ENCODE assay signal across 29 cellular contexts in genomic region chr22:50447576-50448551, GRCh38. TPM values are rescaled to one million over a fixed set of nuclear protein-coding genes. Genes with fewer than 3 reads are reported as not detected.
DNase-seq lines count a peak whose midpoint lies in the region; ATAC-seq and TF ChIP-seq lines count a peak whose summit lies in the region.
"Had no signal": no experiment of that assay in that cellular context is flagged by ENCODE, and none has a peak within 500 bp of the region (broad histone marks: within the 10 kb centered on the region; RNA-seq: fewer than 3 reads in every experiment).

No MANE protein-coding gene starts in this region.

- H2BK15ac ChIP-seq in IMR-90 (ENCODE audit: low read depth, low read length), result no peak overlapping the region

- no peak overlapping the region for H3K4ac ChIP-seq in IMR-90 (ENCODE audit: low read depth, low read length)

- H3K27ac ChIP-seq in IMR-90 (ENCODE audit: insufficient read depth, low read length), result no peak overlapping the region
- no peak overlapping the region for H3K27ac ChIP-seq in endodermal cell (ENCODE audit: low read depth, low read length)

- no peak overlapping the region for H4K5ac ChIP-seq in IMR-90 (ENCODE audit: low read depth, low read length)

- peaks cover 33% of the 10 kb centered on the region for H3K36me3 Mint-ChIP-seq in activated CD8-positive, alpha-beta memory T cell treated with anti-CD3 and anti-CD28 coated beads, Interleukin-2, amount 10 ng/mL, durations not matched to agents 7 days and 5 days
- H3K36me3 Mint-ChIP-seq in endodermal cell (ENCODE audit: low read depth), result peaks cover 55% of the 10 kb centered on the region
- H3K36me3 Mint-ChIP-seq in natural killer cell treated with Interleukin-12 subunit alpha and Interleukin-12 subunit beta and Interleukin-15 and Interleukin-18, amount 100 ng/mL, for 72 hours, result peaks cover 19% of the 10 kb centered on the region
- H3K36me3 Mint-ChIP-seq in activated T-helper 2 cell treated with anti-CD3 and anti-CD28 coated beads, Interferon-gamma antibody, Interleukin-2, Interleukin-4, amounts not matched to agents 10 μg/mL and 5 μg/mL and 100 μg/mL, durations not matched to agents 14 hours and 24 hours and 36 hours (ENCODE audit: low read depth), result peaks cover 46% of the 10 kb centered on the region

- H3K4me2 ChIP-seq in IMR-90 (ENCODE audit: low read depth, low read length), result no peak overlapping the region

- H3K56ac ChIP-seq in IMR-90 (ENCODE audit: extremely low read depth, insufficient read depth, low read length), result no peak overlapping the region

- H3K27me3 Mint-ChIP-seq in activated CD8-positive, alpha-beta memory T cell treated with anti-CD3 and anti-CD28 coated beads, Interleukin-2, amount 10 ng/mL, durations not matched to agents 7 days and 5 days, result no peaks in the 10 kb centered on the region
- no peaks in the 10 kb centered on the region for H3K27me3 Mint-ChIP-seq in endodermal cell (ENCODE audit: insufficient read depth)
- H3K27me3 Mint-ChIP-seq in natural killer cell treated with Interleukin-12 subunit alpha and Interleukin-12 subunit beta and Interleukin-15 and Interleukin-18, amount 100 ng/mL, for 72 hours, result no peaks in the 10 kb centered on the region
- H3K27me3 Mint-ChIP-seq in activated T-helper 2 cell treated with anti-CD3 and anti-CD28 coated beads, Interferon-gamma antibody, Interleukin-2, Interleukin-4, amounts not matched to agents 10 μg/mL and 5 μg/mL and 100 μg/mL, durations not matched to agents 14 hours and 24 hours and 36 hours (ENCODE audit: low read depth), result no peaks in the 10 kb centered on the region
- H3K27me3 Mint-ChIP-seq: dendritic cell treated with granulocyte-macrophage colony-stimulating factor and Interleukin-4, amounts not matched to agents 40 ng/mL and 50 ng/mL, for 4 days; stimulated activated naive CD8-positive, alpha-beta T cell treated with anti-CD3 and anti-CD28 coated beads, Interleukin-15, Interleukin-2, amounts not matched to agents 100 ng/mL and 50 ng/mL, for 24 hours had no signal

- no TSS peak for BruUV-seq in IMR-90 (replicated peaks; lab: Mats Ljungman, UMichigan)

- H3K4me1 Mint-ChIP-seq in activated CD8-positive, alpha-beta memory T cell treated with anti-CD3 and anti-CD28 coated beads, Interleukin-2, amount 10 ng/mL, durations not matched to agents 7 days and 5 days, result peaks cover 26% of the 10 kb centered on the region
- H3K4me1 Mint-ChIP-seq in endodermal cell, result no peaks in the 10 kb centered on the region
- peaks cover 27 to 28% of the 10 kb centered on the region in 2 donors for H3K4me1 Mint-ChIP-seq in natural killer cell treated with Interleukin-12 subunit alpha and Interleukin-12 subunit beta and Interleukin-15 and Interleukin-18, amount 100 ng/mL, for 72 hours (ENCODE audit: low read depth in 2 of 2)
- peaks cover 2% of the 10 kb centered on the region for H3K4me1 Mint-ChIP-seq in activated T-helper 2 cell treated with anti-CD3 and anti-CD28 coated beads, Interferon-gamma antibody, Interleukin-2, Interleukin-4, amounts not matched to agents 10 μg/mL and 5 μg/mL and 100 μg/mL, durations not matched to agents 14 hours and 24 hours and 36 hours (ENCODE audit: low read depth)

- no peak overlapping the region for H3K23ac ChIP-seq in IMR-90 (ENCODE audit: low read depth, low read length)

- H4K8ac ChIP-seq in IMR-90 (ENCODE audit: low read depth in 2 of 2, low read length in 2 of 2), result no peak overlapping the region

- no peaks in the 10 kb centered on the region for H3K27me3 ChIP-seq in IMR-90 (ENCODE audit: control insufficient read depth, insufficient read depth, low read length)
- no peaks in the 10 kb centered on the region for H3K27me3 ChIP-seq in endodermal cell (ENCODE audit: control insufficient read depth, insufficient read depth, low read length, poor library complexity, severe bottlenecking)

- H4K20me1 ChIP-seq in IMR-90 (ENCODE audit: insufficient read depth, low read length), result peaks cover 28% of the 10 kb centered on the region

- POLR2A ChIA-PET in IMR-90 (lab: Charles Lee; ENCODE audit: unreplicated experiment), result no interaction called here

- TF ChIP-seq CTCF in IMR-90 (conservative IDR thresholded peaks at IDR 0.05; ENCODE audit: low read depth, low read length), result no peak
- TF ChIP-seq CTCF in endodermal cell (conservative IDR thresholded peaks at IDR 0.05), result no peak

- no peak for ATAC-seq in activated CD8-positive, alpha-beta memory T cell treated with anti-CD3 and anti-CD28 coated beads, Interleukin-2, amount 10 ng/mL, durations not matched to agents 7 days and 5 days
- no peak for ATAC-seq in IMR-90 (ENCODE audit: low read depth)
- peak; percentile 58 to 60 for ATAC-seq in natural killer cell treated with Interleukin-12 subunit alpha and Interleukin-12 subunit beta and Interleukin-15 and Interleukin-18, amount 100 ng/mL, for 72 hours
- ATAC-seq: GM12878 had no signal

- dilution Hi-C loops in IMR-90 (cut with HindIII; ENCODE audit: low sequenced_read_pairs, unreplicated experiment), result no loop called here

- WGBS in IMR-90 (ENCODE audit: extremely low coverage in 2 of 2, insufficient read length in 1 of 2), 2 experiments, result 100% methylated on average over 4 of the region's 27 CpGs; no CpG with 5 or more reads in 1 of the 2 experiments
- 96 to 98% methylated on average over 14 to 27 of the region's 27 CpGs for WGBS in endodermal cell (ENCODE audit: insufficient coverage in 1 of 2, insufficient read length in 1 of 2), 2 experiments

- H4K91ac ChIP-seq in IMR-90 (ENCODE audit: insufficient read depth, low read depth, low read length), result no peak overlapping the region

- intact Hi-C loops in IMR-90 (cut with micrococcal nuclease), result no loop called here
- intact Hi-C loops in activated T-helper 2 cell treated with anti-CD3 and anti-CD28 coated beads, Interferon-gamma antibody, Interleukin-2, Interleukin-4, amounts not matched to agents 10 μg/mL and 5 μg/mL and 100 μg/mL, durations not matched to agents 14 hours and 24 hours and 36 hours (cut with micrococcal nuclease), result no loop called here

- H2BK20ac ChIP-seq in IMR-90 (ENCODE audit: low read depth, low read length), result no peak overlapping the region

- no peak overlapping the region for H2AFZ ChIP-seq in IMR-90 (replicated peaks; ENCODE audit: low read length, poor library complexity)

- H3K36me3 ChIP-seq in IMR-90 (ENCODE audit: control insufficient read depth, insufficient read depth, low read length) (peaks cover 47% of the 10 kb centered on the region), endodermal cell (ENCODE audit: control insufficient read depth, insufficient read depth, low read length) (peaks cover 43% of the 10 kb centered on the region)

- no peak for TF ChIP-seq RAD21 in IMR-90 (IDR thresholded peaks at IDR 0.05; ENCODE audit: low read length)

- H2BK120ac ChIP-seq in IMR-90 (ENCODE audit: low read depth, low read length), result no peak overlapping the region

- peaks cover 3 to 16% of the 10 kb centered on the region in 2 experiments; a peak in 1 of 4 replicates for H3K79me1 ChIP-seq in IMR-90 (ENCODE audit: low read depth in 1 of 2, low read length in 2 of 2)

- H3K4me3 ChIP-seq in IMR-90 (ENCODE audit: insufficient read depth, low read depth, low read length), result no peak overlapping the region
- H3K4me3 ChIP-seq in endodermal cell (ENCODE audit: low read length), result no peak overlapping the region
- H3K4me3 ChIP-seq: GM12878 had no signal

- H2AK9ac ChIP-seq in IMR-90 (replicated peaks; ENCODE audit: low read depth, low read length, poor library complexity), result peak overlapping the region; percentile 39

- H3K27ac Mint-ChIP-seq in activated CD8-positive, alpha-beta memory T cell treated with anti-CD3 and anti-CD28 coated beads, Interleukin-2, amount 10 ng/mL, durations not matched to agents 7 days and 5 days, result peak overlapping the region; percentile 57
- peak overlapping the region; percentile 36 for H3K27ac Mint-ChIP-seq in endodermal cell
- H3K27ac Mint-ChIP-seq in natural killer cell treated with Interleukin-12 subunit alpha and Interleukin-12 subunit beta and Interleukin-15 and Interleukin-18, amount 100 ng/mL, for 72 hours, result peak overlapping the region; percentile 66 to 85
- H3K27ac Mint-ChIP-seq in activated T-helper 2 cell treated with anti-CD3 and anti-CD28 coated beads, Interferon-gamma antibody, Interleukin-2, Interleukin-4, amounts not matched to agents 10 μg/mL and 5 μg/mL and 100 μg/mL, durations not matched to agents 14 hours and 24 hours and 36 hours, result no peak overlapping the region
- H3K27ac Mint-ChIP-seq: dendritic cell treated with granulocyte-macrophage colony-stimulating factor and Interleukin-4, amounts not matched to agents 40 ng/mL and 50 ng/mL, for 4 days; stimulated activated naive CD8-positive, alpha-beta T cell treated with anti-CD3 and anti-CD28 coated beads, Interleukin-15, Interleukin-2, amounts not matched to agents 100 ng/mL and 50 ng/mL, for 24 hours had no signal

- in situ Hi-C loops in IMR-90 (cut with MboI; ENCODE audit: low sequenced_read_pairs), result no loop called here

- no peak overlapping the region for H3K14ac ChIP-seq in IMR-90 (replicated peaks; ENCODE audit: low read depth, low read length)

- no peak for TF ChIP-seq POLR2A in IMR-90 (IDR thresholded peaks at IDR 0.05; ENCODE audit: low read depth, low read length)

- H3K18ac ChIP-seq in IMR-90 (ENCODE audit: low read depth, low read length), result no peak overlapping the region

- no peaks in the 10 kb centered on the region for H3K9me3 Mint-ChIP-seq in activated CD8-positive, alpha-beta memory T cell treated with anti-CD3 and anti-CD28 coated beads, Interleukin-2, amount 10 ng/mL, durations not matched to agents 7 days and 5 days (ENCODE audit: low read depth)
- H3K9me3 Mint-ChIP-seq in endodermal cell, result no peaks in the 10 kb centered on the region
- no peaks in the 10 kb centered on the region for H3K9me3 Mint-ChIP-seq in natural killer cell treated with Interleukin-12 subunit alpha and Interleukin-12 subunit beta and Interleukin-15 and Interleukin-18, amount 100 ng/mL, for 72 hours
- H3K9me3 Mint-ChIP-seq in activated T-helper 2 cell treated with anti-CD3 and anti-CD28 coated beads, Interferon-gamma antibody, Interleukin-2, Interleukin-4, amounts not matched to agents 10 μg/mL and 5 μg/mL and 100 μg/mL, durations not matched to agents 14 hours and 24 hours and 36 hours, result no peaks in the 10 kb centered on the region
- H3K9me3 Mint-ChIP-seq: activated T-helper 1 cell treated with anti-CD3 and anti-CD28 coated beads, Interleukin-12 subunit alpha, Interleukin-12 subunit beta, Interleukin-2, Interleukin-4 antibody, amounts not matched to agents 30 ng/mL and 10 ng/mL and 1 ng/mL, durations not matched to agents 14 hours and 24 hours and 36 hours; dendritic cell treated with granulocyte-macrophage colony-stimulating factor and Interleukin-4, amounts not matched to agents 40 ng/mL and 50 ng/mL, for 4 days; stimulated activated naive CD8-positive, alpha-beta T cell treated with anti-CD3 and anti-CD28 coated beads, Interleukin-15, Interleukin-2, amounts not matched to agents 100 ng/mL and 50 ng/mL, for 24 hours had no signal

- H3K9ac ChIP-seq in IMR-90 (ENCODE audit: low read depth, low read length), result no peak overlapping the region
- H3K9ac ChIP-seq in endodermal cell (ENCODE audit: extremely low read depth, low read length, poor library complexity, severe bottlenecking), result no peak overlapping the region

- no peaks in the 10 kb centered on the region for H3K9me1 ChIP-seq in IMR-90 (ENCODE audit: insufficient read depth, low read length)

- no peak for DNase-seq in activated CD8-positive, alpha-beta memory T cell treated with anti-CD3 and anti-CD28 coated beads, Interleukin-2, amount 10 ng/mL, durations not matched to agents 7 days and 5 days
- DNase-seq in activated CD8-positive, alpha-beta memory T cell treated with anti-CD3 and anti-CD28 coated beads for 24 hours, result no peak
- no peak for DNase-seq in IMR-90
- DNase-seq in endodermal cell, result no peak
- DNase-seq in natural killer cell treated with Interleukin-12 subunit alpha and Interleukin-12 subunit beta and Interleukin-15 and Interleukin-18, amount 100 ng/mL, for 72 hours (ENCODE audit: low spot score), result peak; percentile 56
- no peak for DNase-seq in SK-N-DZ (ENCODE audit: low spot score)
- DNase-seq in cerebellar cortex (ENCODE audit: low spot score), result no peak
- no peak for DNase-seq in activated T-helper 2 cell treated with anti-CD3 and anti-CD28 coated beads, Interferon-gamma antibody, Interleukin-2, Interleukin-4, amounts not matched to agents 10 μg/mL and 5 μg/mL and 100 μg/mL, durations not matched to agents 14 hours and 24 hours and 36 hours (ENCODE audit: low spot score)
- DNase-seq: 8988T; activated CD4-positive, alpha-beta T cell treated with anti-CD3 and anti-CD28 coated beads for 1 hour; amniotic stem cell; DMS79 treated with DMSO at 0.1 percent for 48 hours; hippocampal formation; NCI-H1048; NCI-H2029 treated with DMSO at 0.1 percent for 48 hours; NCI-H226; NCI-H774; occipital lobe; SHP77; stimulated activated CD4-positive, alpha-beta T cell treated with anti-CD3 and anti-CD28 coated beads, Interleukin-2, amount 100 ng/mL, for 48 hours; trophoblast cell had no signal

- no peak overlapping the region for H2BK5ac ChIP-seq in IMR-90 (ENCODE audit: low read depth, low read length, poor library complexity, severe bottlenecking)

- H3K4me1 ChIP-seq in IMR-90 (ENCODE audit: control insufficient read depth, insufficient read depth, low read length) (no peaks in the 10 kb centered on the region), endodermal cell (ENCODE audit: control insufficient read depth, insufficient read depth, low read length) (no peaks in the 10 kb centered on the region)

- no peaks in the 10 kb centered on the region for H3K9me3 ChIP-seq in IMR-90 (ENCODE audit: control insufficient read depth, insufficient read depth, low read length)
- H3K9me3 ChIP-seq in endodermal cell (ENCODE audit: control insufficient read depth, low read length), result no peaks in the 10 kb centered on the region

- no peak overlapping the region for H3K4me3 Mint-ChIP-seq in activated CD8-positive, alpha-beta memory T cell treated with anti-CD3 and anti-CD28 coated beads, Interleukin-2, amount 10 ng/mL, durations not matched to agents 7 days and 5 days
- no peak overlapping the region for H3K4me3 Mint-ChIP-seq in endodermal cell
- peak overlapping the region; percentile 64 for H3K4me3 Mint-ChIP-seq in natural killer cell treated with Interleukin-12 subunit alpha and Interleukin-12 subunit beta and Interleukin-15 and Interleukin-18, amount 100 ng/mL, for 72 hours
- no peak overlapping the region for H3K4me3 Mint-ChIP-seq in activated T-helper 2 cell treated with anti-CD3 and anti-CD28 coated beads, Interferon-gamma antibody, Interleukin-2, Interleukin-4, amounts not matched to agents 10 μg/mL and 5 μg/mL and 100 μg/mL, durations not matched to agents 14 hours and 24 hours and 36 hours (ENCODE audit: low read depth)
- H3K4me3 Mint-ChIP-seq: activated T-helper 1 cell treated with anti-CD3 and anti-CD28 coated beads, Interleukin-12 subunit alpha, Interleukin-12 subunit beta, Interleukin-2, Interleukin-4 antibody, amounts not matched to agents 30 ng/mL and 10 ng/mL and 1 ng/mL, durations not matched to agents 14 hours and 24 hours and 36 hours; dendritic cell treated with granulocyte-macrophage colony-stimulating factor and Interleukin-4, amounts not matched to agents 40 ng/mL and 50 ng/mL, for 4 days; stimulated activated naive CD8-positive, alpha-beta T cell treated with anti-CD3 and anti-CD28 coated beads, Interleukin-15, Interleukin-2, amounts not matched to agents 100 ng/mL and 50 ng/mL, for 24 hours had no signal

- CTCF ChIA-PET in activated CD8-positive, alpha-beta memory T cell treated with anti-CD3 and anti-CD28 coated beads, Interleukin-2, amount 10 ng/mL, durations not matched to agents 7 days and 5 days (lab: Charles Lee), result interaction anchor here (0.8 to 1.1 kb wide), 2 partner anchors 10 to 26 kb away, joined by 3 read pairs; no protein-coding TSS in a partner anchor
- CTCF ChIA-PET in IMR-90 (lab: Yijun Ruan, JAX), result interaction anchor here (0.6 kb wide), 1 partner anchor 27 kb away, joined by 3 read pairs; no protein-coding TSS in a partner anchor

- no peak overlapping the region for H2AK5ac ChIP-seq in IMR-90 (ENCODE audit: low read depth, low read length)

RNA-seq across cellular contexts. Expression of gene SBF1, which starts 27.0 kb away (rescaled TPM):
- 100 to 1,000 TPM; 192 to 207 TPM for total RNA-seq in activated CD8-positive, alpha-beta memory T cell treated with anti-CD3 and anti-CD28 coated beads, Interleukin-2, amount 10 ng/mL, durations not matched to agents 7 days and 5 days
- 21.5 and 22.8 TPM in 2 replicates for total RNA-seq in IMR-90 (2012; rRNA removed)
- polyA plus RNA-seq in IMR-90 (2012; rRNA removed), result 33.2 and 41.0 TPM in 2 replicates
- polyA plus RNA-seq in IMR-90 (2012; cell fraction: cytosol; rRNA removed), result 28.0 and 35.6 TPM in 2 replicates
- polyA plus RNA-seq in IMR-90 (2012; cell fraction: nucleus; rRNA removed; ENCODE audit: low replicate concordance), result 81.2 and 239 TPM in 2 replicates
- 10 to 100 TPM; 89.9 to 90.1 TPM for total RNA-seq in endodermal cell
- 84.3 TPM for polyA plus RNA-seq in endodermal cell (2013, experiment 1 of 2)
- 75.6 TPM for polyA plus RNA-seq in endodermal cell (2013, experiment 2 of 2)
- 100 to 1,000 TPM; 114 to 152 TPM for total RNA-seq in natural killer cell treated with Interleukin-12 subunit alpha and Interleukin-12 subunit beta and Interleukin-15 and Interleukin-18, amount 100 ng/mL, for 72 hours
- 57.7 and 65.4 TPM in 2 replicates for polyA plus RNA-seq in SK-N-DZ (2014; cell fraction: cytosol; rRNA removed)
- polyA plus RNA-seq in SK-N-DZ (2014; cell fraction: nucleus; rRNA removed), result 163 and 197 TPM in 2 replicates
- total RNA-seq in activated T-helper 2 cell treated with anti-CD3 and anti-CD28 coated beads, Interferon-gamma antibody, Interleukin-2, Interleukin-4, amounts not matched to agents 10 μg/mL and 5 μg/mL and 100 μg/mL, durations not matched to agents 14 hours and 24 hours and 36 hours, result 102 and 106 TPM in 2 replicates

RNA-seq across cellular contexts. Expression of gene ADM2, which starts 33.5 kb away (rescaled TPM):
- 1 to 10 TPM; 4.7 to 5.3 TPM for total RNA-seq in activated CD8-positive, alpha-beta memory T cell treated with anti-CD3 and anti-CD28 coated beads, Interleukin-2, amount 10 ng/mL, durations not matched to agents 7 days and 5 days
- 0.18 and 0.28 TPM in 2 replicates for total RNA-seq in IMR-90 (2012; rRNA removed)
- 1.9 and 2.3 TPM in 2 replicates for polyA plus RNA-seq in IMR-90 (2012; rRNA removed)
- polyA plus RNA-seq in IMR-90 (2012; cell fraction: cytosol; rRNA removed), result 1.8 and 4.1 TPM in 2 replicates
- 2.3 and 3.8 TPM in 2 replicates for polyA plus RNA-seq in IMR-90 (2012; cell fraction: nucleus; rRNA removed; ENCODE audit: low replicate concordance)
- 1 to 10 TPM; 4.0 to 4.2 TPM for total RNA-seq in endodermal cell
- polyA plus RNA-seq in endodermal cell (2013, experiment 1 of 2), result 5.0 TPM
- polyA plus RNA-seq in endodermal cell (2013, experiment 2 of 2), result 2.8 TPM
- 1 to 10 TPM; 2.6 to 6.7 TPM for total RNA-seq in natural killer cell treated with Interleukin-12 subunit alpha and Interleukin-12 subunit beta and Interleukin-15 and Interleukin-18, amount 100 ng/mL, for 72 hours
- polyA plus RNA-seq in SK-N-DZ (2014; cell fraction: cytosol; rRNA removed), result 0.09 and 0.17 TPM in 2 replicates
- 0.08 and 0.36 TPM in 2 replicates for polyA plus RNA-seq in SK-N-DZ (2014; cell fraction: nucleus; rRNA removed)
- 2.2 and 2.9 TPM in 2 replicates for total RNA-seq in activated T-helper 2 cell treated with anti-CD3 and anti-CD28 coated beads, Interferon-gamma antibody, Interleukin-2, Interleukin-4, amounts not matched to agents 10 μg/mL and 5 μg/mL and 100 μg/mL, durations not matched to agents 14 hours and 24 hours and 36 hours
- total RNA-seq: LHCN-M2, occipital lobe had no signal

RNA-seq across cellular contexts. Expression of gene MIOX, which starts 38.8 kb away (rescaled TPM):
- under 1 TPM; 0.23 to 0.61 TPM for total RNA-seq in activated CD8-positive, alpha-beta memory T cell treated with anti-CD3 and anti-CD28 coated beads, Interleukin-2, amount 10 ng/mL, durations not matched to agents 7 days and 5 days
- total RNA-seq in IMR-90 (2012; rRNA removed) (not detected in 2 replicates), endodermal cell (not detected)
- not detected in 2 replicates for polyA plus RNA-seq in IMR-90 (2012; rRNA removed)
- polyA plus RNA-seq in IMR-90 (2012; cell fraction: cytosol; rRNA removed), result not detected in 2 replicates
- polyA plus RNA-seq in IMR-90 (2012; cell fraction: nucleus; rRNA removed; ENCODE audit: low replicate concordance), result 0.46 and 0.61 TPM in 2 replicates
- polyA plus RNA-seq in endodermal cell (2013, experiment 1 of 2), result 0.21 TPM
- polyA plus RNA-seq in endodermal cell (2013, experiment 2 of 2), result 0.29 TPM
- total RNA-seq in natural killer cell treated with Interleukin-12 subunit alpha and Interleukin-12 subunit beta and Interleukin-15 and Interleukin-18, amount 100 ng/mL, for 72 hours, result under 1 TPM in 1 of 2 donors, not detected in 1; 0.45 TPM
- 0.44 TPM in 1 of 2 replicates, not detected in the other for polyA plus RNA-seq in SK-N-DZ (2014; cell fraction: cytosol; rRNA removed)
- polyA plus RNA-seq in SK-N-DZ (2014; cell fraction: nucleus; rRNA removed), result 1.1 TPM in 1 of 2 replicates, not detected in the other
- total RNA-seq in activated T-helper 2 cell treated with anti-CD3 and anti-CD28 coated beads, Interferon-gamma antibody, Interleukin-2, Interleukin-4, amounts not matched to agents 10 μg/mL and 5 μg/mL and 100 μg/mL, durations not matched to agents 14 hours and 24 hours and 36 hours, result 0.25 TPM in 1 of 2 replicates, not detected in the other
- total RNA-seq: bronchial epithelial cell, fibroblast of villous mesenchyme, GM12878, LHCN-M2, liver, occipital lobe had no signal
- polyA plus RNA-seq: liver had no signal

RNA-seq across cellular contexts. Expression of gene LMF2, which starts 59.6 kb away (rescaled TPM):
- 100 to 1,000 TPM in 1 of 2 experiments, 10 to 100 TPM in 1; 98.6 to 138 TPM for total RNA-seq in activated CD8-positive, alpha-beta memory T cell treated with anti-CD3 and anti-CD28 coated beads, Interleukin-2, amount 10 ng/mL, durations not matched to agents 7 days and 5 days
- total RNA-seq in IMR-90 (2012; rRNA removed), result 15.6 and 16.8 TPM in 2 replicates
- 82.6 and 103 TPM in 2 replicates for polyA plus RNA-seq in IMR-90 (2012; rRNA removed)
- 39.0 and 77.4 TPM in 2 replicates for polyA plus RNA-seq in IMR-90 (2012; cell fraction: cytosol; rRNA removed)
- 417 and 1,505 TPM in 2 replicates for polyA plus RNA-seq in IMR-90 (2012; cell fraction: nucleus; rRNA removed; ENCODE audit: low replicate concordance)
- total RNA-seq in endodermal cell, result 10 to 100 TPM; 58.8 to 65.2 TPM
- 53.1 TPM for polyA plus RNA-seq in endodermal cell (2013, experiment 1 of 2)
- 43.3 TPM for polyA plus RNA-seq in endodermal cell (2013, experiment 2 of 2)
- 100 to 1,000 TPM in 1 of 2 donors, 10 to 100 TPM in 1; 97.8 to 149 TPM for total RNA-seq in natural killer cell treated with Interleukin-12 subunit alpha and Interleukin-12 subunit beta and Interleukin-15 and Interleukin-18, amount 100 ng/mL, for 72 hours
- 22.3 and 32.0 TPM in 2 replicates for polyA plus RNA-seq in SK-N-DZ (2014; cell fraction: cytosol; rRNA removed)
- 426 and 427 TPM in 2 replicates for polyA plus RNA-seq in SK-N-DZ (2014; cell fraction: nucleus; rRNA removed)
- total RNA-seq in activated T-helper 2 cell treated with anti-CD3 and anti-CD28 coated beads, Interferon-gamma antibody, Interleukin-2, Interleukin-4, amounts not matched to agents 10 μg/mL and 5 μg/mL and 100 μg/mL, durations not matched to agents 14 hours and 24 hours and 36 hours, result 77.2 and 81.8 TPM in 2 replicates

Comparison
In these comparisons a context has a peak if more than half of its experiments do, and no peak if none do; other contexts are left out.
1. ATAC-seq: peak in natural killer cell treated with Interleukin-12 subunit alpha and Interleukin-12 subunit beta and Interleukin-15 and Interleukin-18, amount 100 ng/mL, for 72 hours (2 of 2); none in activated CD8-positive, alpha-beta memory T cell treated with anti-CD3 and anti-CD28 coated beads, Interleukin-2, amount 10 ng/mL, durations not matched to agents 7 days and 5 days (single experiment) and IMR-90 (single experiment).